10 cellular contexts compared by ENCODE assay signal in the genomic region with DNA sequence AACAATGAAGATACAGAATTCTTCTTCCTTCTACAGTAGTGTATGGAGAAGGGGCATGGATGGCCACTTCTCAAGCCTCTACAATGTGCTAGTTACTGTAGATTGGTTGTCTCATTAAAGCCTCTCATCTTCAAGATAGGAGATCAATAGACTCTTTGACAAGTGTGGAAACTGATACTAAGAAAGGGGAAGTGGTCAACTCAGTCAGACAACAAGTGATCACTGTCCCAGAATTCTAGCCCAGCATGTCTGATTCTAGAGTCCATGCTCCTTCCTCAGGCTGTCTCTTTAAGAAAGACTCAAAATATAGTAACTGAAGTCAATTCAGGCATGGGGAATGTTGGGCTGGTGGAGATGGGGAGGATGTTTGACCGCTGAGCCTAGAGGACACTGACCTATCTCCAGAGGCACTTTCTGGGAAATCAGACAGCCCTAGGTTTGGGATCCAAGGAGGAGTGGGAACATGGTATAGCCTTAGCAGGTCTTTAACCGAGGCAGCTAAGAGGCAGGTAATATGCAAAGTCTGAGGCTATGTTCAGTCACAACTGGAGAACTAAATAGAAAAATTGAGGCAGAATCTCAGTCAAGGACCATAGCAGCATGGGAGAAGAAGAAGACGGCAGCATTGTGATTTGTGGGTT. TPM values are rescaled to one million over a fixed set of nuclear protein-coding genes. Genes with fewer than 3 reads are reported as not detected.
DNase-seq lines count a peak whose midpoint lies in the region; ATAC-seq, FAIRE-seq and TF ChIP-seq lines count a peak whose summit lies in the region.
"Had no signal": no experiment of that assay in that cellular context is flagged by ENCODE, and none has a peak within 500 bp of the region (broad histone marks: within the 10 kb centered on the region; RNA-seq: fewer than 3 reads in every experiment).

No MANE protein-coding gene starts in this region.

- TF ChIP-seq CTCF in GM13977 (IDR thresholded peaks at IDR 0.05; ENCODE audit: extremely low read depth, insufficient read depth, missing control alignments) (no peak), foreskin fibroblast (IDR thresholded peaks at IDR 0.05; ENCODE audit: low read depth, low read length) (no peak)

- DNase-seq in GM13977 (ENCODE audit: low spot score) = peak; percentile 44
- DNase-seq in left lobe of liver (ENCODE audit: low spot score) = no peak
- no peak for DNase-seq in H7
- DNase-seq in foreskin fibroblast = no peak
- no peak for DNase-seq in H54 (ENCODE audit: insufficient read length, low spot score)
- no peak for DNase-seq in NCI-H2171 (lab: John Stamatoyannopoulos, UW)
- DNase-seq: effector CD4-positive, alpha-beta T cell had no signal

- no peaks in the 10 kb centered on the region for H3K36me3 ChIP-seq in H7 (replicated peaks; ENCODE audit: control insufficient read depth, insufficient read depth, low read length)

- no peak for TF ChIP-seq POLR2A in H54 (IDR thresholded peaks at IDR 0.05; ENCODE audit: low read depth, low read length)

- peaks cover 2% of the 10 kb centered on the region; the same call in 1 of the 2 replicates for H3K27me3 ChIP-seq in H7 (ENCODE audit: control insufficient read depth, insufficient read depth, low read length)

- H3K4me3 ChIP-seq in H7 (ENCODE audit: insufficient read depth, low read depth, low read length) = no peak overlapping the region
- H3K4me3 ChIP-seq in foreskin fibroblast (ENCODE audit: low read depth in 1 of 2, low read length in 2 of 2) = no peak overlapping the region

- in situ Hi-C loops in GM13977 (cut with MboI; ENCODE audit: low pct_unique_long_range_greater_than_20kb, low sequenced_read_pairs, unreplicated experiment) = no loop called here

- peak; percentile 67 for ATAC-seq in GM21528 (IDR thresholded peaks at IDR 0.05; ENCODE audit: low FRiP score, unreplicated experiment)
- ATAC-seq in HG03571 (IDR thresholded peaks at IDR 0.05; ENCODE audit: unreplicated experiment) = peak; percentile 75
- ATAC-seq in left lobe of liver = peak; percentile 29
- ATAC-seq: Panc1 had no signal

- FAIRE-seq in H54 (lab: Jason Lieb, UNC) = no peak

RNA-seq across cellular contexts. Expression of gene EYA3, which starts 39.3 kb away (rescaled TPM):
- total RNA-seq in left lobe of liver = 6.9 TPM
- 26.6 and 38.3 TPM in 2 replicates for total RNA-seq in H7 (2014; rRNA removed; shearing (Covaris generic))

RNA-seq across cellular contexts. Expression of gene PTAFR, which starts 48.8 kb away (rescaled TPM):
- 0.70 TPM for total RNA-seq in left lobe of liver
- total RNA-seq in H7 (2014; rRNA removed; shearing (Covaris generic)) = 0.55 and 0.81 TPM in 2 replicates
